Comparison of ENCODE assay signal across 1 cellular context in genomic region chr9:129064499-129064908, GRCh38.
TF ChIP-seq lines count a peak whose summit lies in the region.

No MANE protein-coding gene starts in this region.

TF ChIP-seq in HepG2, 621 proteins besides CTCF, POLR2A, EP300 and RAD21 (continues in another document):
- no peak for TF ChIP-seq ZNF775 (CRISPR knock-in tag; IDR thresholded peaks at IDR 0.05; ENCODE audit: borderline replicate concordance)
- peak; percentile 69; the same call in 1 of the 2 replicates for TF ChIP-seq HIC2 (CRISPR knock-in tag; IDR thresholded peaks at IDR 0.05; ENCODE audit: low read depth)
- TF ChIP-seq ZNF564 (CRISPR knock-in tag; IDR thresholded peaks at IDR 0.05) = peak; percentile 89
- no peak for TF ChIP-seq MAFF (IDR thresholded peaks at IDR 0.05; ENCODE audit: low read depth, low read length)
- peak; percentile 63; the same call in 1 of the 2 replicates for TF ChIP-seq KDM6A (CRISPR knock-in tag; IDR thresholded peaks at IDR 0.05; ENCODE audit: low read depth)
- TF ChIP-seq NFIC (IDR thresholded peaks at IDR 0.05; ENCODE audit: low read length) = no peak
- TF ChIP-seq ZNF619 (CRISPR knock-in tag; IDR thresholded peaks at IDR 0.05) = 0 out of 2 replicates have a peak, but pooled peaks have one; percentile 37
- no peak for TF ChIP-seq MTA3 (CRISPR knock-in tag; IDR thresholded peaks at IDR 0.05)
- no peak for TF ChIP-seq ATAD3A (CRISPR knock-in tag; IDR thresholded peaks at IDR 0.05)
- TF ChIP-seq CREM (IDR thresholded peaks at IDR 0.05) = peak; percentile 35; the same call in 1 of the 2 replicates
- no peak for TF ChIP-seq CREM (CRISPR knock-in tag; IDR thresholded peaks at IDR 0.05)
- no peak for TF ChIP-seq SOX6 (IDR thresholded peaks at IDR 0.05)
- TF ChIP-seq SOX6 (CRISPR knock-in tag; IDR thresholded peaks at IDR 0.05) = peak; percentile 73
- peak; percentile 82 for TF ChIP-seq SPEN (CRISPR knock-in tag; IDR thresholded peaks at IDR 0.05; ENCODE audit: low read depth)
- peak; percentile 79; the same call in 1 of the 2 replicates for TF ChIP-seq ZNF761 (CRISPR knock-in tag; conservative IDR thresholded peaks at IDR 0.05)
- TF ChIP-seq, protein P1, sequence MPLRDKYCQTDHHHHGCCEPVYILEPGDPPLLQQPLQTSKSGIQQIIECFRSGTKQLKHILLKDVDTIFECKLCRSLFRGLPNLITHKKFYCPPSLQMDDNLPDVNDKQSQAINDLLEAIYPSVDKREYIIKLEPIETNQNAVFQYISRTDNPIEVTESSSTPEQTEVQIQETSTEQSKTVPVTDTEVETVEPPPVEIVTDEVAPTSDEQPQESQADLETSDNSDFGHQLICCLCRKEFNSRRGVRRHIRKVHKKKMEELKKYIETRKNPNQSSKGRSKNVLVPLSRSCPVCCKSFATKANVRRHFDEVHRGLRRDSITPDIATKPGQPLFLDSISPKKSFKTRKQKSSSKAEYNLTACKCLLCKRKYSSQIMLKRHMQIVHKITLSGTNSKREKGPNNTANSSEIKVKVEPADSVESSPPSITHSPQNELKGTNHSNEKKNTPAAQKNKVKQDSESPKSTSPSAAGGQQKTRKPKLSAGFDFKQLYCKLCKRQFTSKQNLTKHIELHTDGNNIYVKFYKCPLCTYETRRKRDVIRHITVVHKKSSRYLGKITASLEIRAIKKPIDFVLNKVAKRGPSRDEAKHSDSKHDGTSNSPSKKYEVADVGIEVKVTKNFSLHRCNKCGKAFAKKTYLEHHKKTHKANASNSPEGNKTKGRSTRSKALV (CRISPR knock-in tag; IDR thresholded peaks at IDR 0.05) = no peak
- TF ChIP-seq CCDC6 (CRISPR knock-in tag; IDR thresholded peaks at IDR 0.05) = peak; percentile 88
- no peak for TF ChIP-seq XRCC5 (optimal IDR thresholded peaks at IDR 0.05; ENCODE audit: low read length)
- TF ChIP-seq GLI4 (CRISPR knock-in tag; IDR thresholded peaks at IDR 0.05; ENCODE audit: borderline replicate concordance) = peak; percentile 29; the same call in 1 of the 2 replicates
- no peak for TF ChIP-seq ZFAT (CRISPR knock-in tag; conservative IDR thresholded peaks at IDR 0.05)
- peak; percentile 84 for TF ChIP-seq NR2F6 (IDR thresholded peaks at IDR 0.05)
- peak; percentile 92 for TF ChIP-seq NR2F6 (CRISPR knock-in tag; IDR thresholded peaks at IDR 0.05)
- peak; percentile 74 for TF ChIP-seq ARNTL (CRISPR knock-in tag; IDR thresholded peaks at IDR 0.05)
- peak; percentile 75 for TF ChIP-seq HDAC1 (CRISPR knock-in tag; IDR thresholded peaks at IDR 0.05)
- no peak for TF ChIP-seq MED8 (CRISPR knock-in tag; IDR thresholded peaks at IDR 0.05; ENCODE audit: insufficient replicate concordance)
- no peak for TF ChIP-seq RFX3 (CRISPR knock-in tag; IDR thresholded peaks at IDR 0.05)
- TF ChIP-seq MTERF4 (CRISPR knock-in tag; IDR thresholded peaks at IDR 0.05) = no peak
- peak; percentile 44; the same call in 1 of the 2 replicates for TF ChIP-seq ELF3 (CRISPR knock-in tag; IDR thresholded peaks at IDR 0.05)
- TF ChIP-seq, protein P2, sequence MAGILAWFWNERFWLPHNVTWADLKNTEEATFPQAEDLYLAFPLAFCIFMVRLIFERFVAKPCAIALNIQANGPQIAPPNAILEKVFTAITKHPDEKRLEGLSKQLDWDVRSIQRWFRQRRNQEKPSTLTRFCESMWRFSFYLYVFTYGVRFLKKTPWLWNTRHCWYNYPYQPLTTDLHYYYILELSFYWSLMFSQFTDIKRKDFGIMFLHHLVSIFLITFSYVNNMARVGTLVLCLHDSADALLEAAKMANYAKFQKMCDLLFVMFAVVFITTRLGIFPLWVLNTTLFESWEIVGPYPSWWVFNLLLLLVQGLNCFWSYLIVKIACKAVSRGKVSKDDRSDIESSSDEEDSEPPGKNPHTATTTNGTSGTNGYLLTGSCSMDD (CRISPR knock-in tag; IDR thresholded peaks at IDR 0.05) = no peak
- TF ChIP-seq RBAK (CRISPR knock-in tag; IDR thresholded peaks at IDR 0.05) = 0 out of 2 replicates have a peak, but pooled peaks have one; percentile 35
- TF ChIP-seq GPN1 (CRISPR knock-in tag; IDR thresholded peaks at IDR 0.05; ENCODE audit: borderline replicate concordance) = no peak
- TF ChIP-seq, protein P3, sequence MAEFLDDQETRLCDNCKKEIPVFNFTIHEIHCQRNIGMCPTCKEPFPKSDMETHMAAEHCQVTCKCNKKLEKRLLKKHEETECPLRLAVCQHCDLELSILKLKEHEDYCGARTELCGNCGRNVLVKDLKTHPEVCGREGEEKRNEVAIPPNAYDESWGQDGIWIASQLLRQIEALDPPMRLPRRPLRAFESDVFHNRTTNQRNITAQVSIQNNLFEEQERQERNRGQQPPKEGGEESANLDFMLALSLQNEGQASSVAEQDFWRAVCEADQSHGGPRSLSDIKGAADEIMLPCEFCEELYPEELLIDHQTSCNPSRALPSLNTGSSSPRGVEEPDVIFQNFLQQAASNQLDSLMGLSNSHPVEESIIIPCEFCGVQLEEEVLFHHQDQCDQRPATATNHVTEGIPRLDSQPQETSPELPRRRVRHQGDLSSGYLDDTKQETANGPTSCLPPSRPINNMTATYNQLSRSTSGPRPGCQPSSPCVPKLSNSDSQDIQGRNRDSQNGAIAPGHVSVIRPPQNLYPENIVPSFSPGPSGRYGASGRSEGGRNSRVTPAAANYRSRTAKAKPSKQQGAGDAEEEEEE (CRISPR knock-in tag; IDR thresholded peaks at IDR 0.05; ENCODE audit: borderline replicate concordance) = peak; percentile 55; the same call in 1 of the 2 replicates
- TF ChIP-seq HMG20A (CRISPR knock-in tag; IDR thresholded peaks at IDR 0.05; ENCODE audit: borderline replicate concordance) = peak; percentile 36; the same call in 1 of the 2 replicates
- peak; percentile 52; the same call in 1 of the 2 replicates for TF ChIP-seq FOXK2 (IDR thresholded peaks at IDR 0.05)
- peak; percentile 67; the same call in 1 of the 2 replicates for TF ChIP-seq ZNF350 (CRISPR knock-in tag; IDR thresholded peaks at IDR 0.05; ENCODE audit: borderline replicate concordance, low read depth)
- TF ChIP-seq ZNF652 (CRISPR knock-in tag; IDR thresholded peaks at IDR 0.05; ENCODE audit: borderline replicate concordance, low read depth) = 0 out of 2 replicates have a peak, but pooled peaks have one; percentile 8
- no peak for TF ChIP-seq HNRNPK (IDR thresholded peaks at IDR 0.05; ENCODE audit: low read depth, low read length, poor library complexity, severe bottlenecking)
- TF ChIP-seq THRA (CRISPR knock-in tag; IDR thresholded peaks at IDR 0.05; ENCODE audit: borderline replicate concordance) = peak; percentile 81
- TF ChIP-seq ZNF558 (CRISPR knock-in tag; IDR thresholded peaks at IDR 0.05; ENCODE audit: borderline replicate concordance) = no peak
- no peak for TF ChIP-seq ZNF646 (CRISPR knock-in tag; IDR thresholded peaks at IDR 0.05)
- peak; percentile 86 for TF ChIP-seq NR2C2 (CRISPR knock-in tag; IDR thresholded peaks at IDR 0.05; ENCODE audit: borderline replicate concordance)
- 0 out of 2 replicates have a peak, but pooled peaks have one; percentile 74 for TF ChIP-seq IRF9 (CRISPR knock-in tag; IDR thresholded peaks at IDR 0.05; ENCODE audit: borderline replicate concordance)
- no peak for TF ChIP-seq ZFP41 (CRISPR knock-in tag; IDR thresholded peaks at IDR 0.05; ENCODE audit: borderline replicate concordance)
- peak; percentile 55; the same call in 1 of the 2 replicates for TF ChIP-seq SMAD1 (CRISPR knock-in tag; IDR thresholded peaks at IDR 0.05; ENCODE audit: borderline replicate concordance, low read depth)
